In the genomic region with DNA sequence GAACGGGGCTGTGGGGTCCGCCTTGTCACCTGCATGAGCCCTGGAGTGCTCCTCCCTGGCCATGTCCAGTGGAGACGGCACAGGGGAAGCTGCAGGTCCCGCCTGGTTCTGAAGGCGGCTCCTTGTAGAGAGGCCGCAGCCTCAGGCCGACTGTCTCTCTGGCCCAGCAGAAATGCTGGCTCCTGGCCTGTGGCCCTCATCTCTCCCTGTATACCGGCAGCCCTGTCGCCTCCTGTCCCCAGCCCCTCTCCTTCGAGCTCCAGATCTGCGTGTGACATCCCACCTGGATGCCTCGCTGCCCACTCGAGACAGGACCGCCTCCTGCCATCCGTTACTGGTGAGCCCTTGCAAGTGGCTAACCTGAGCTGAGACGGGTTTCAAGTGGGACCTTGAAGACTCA, we compare ENCODE assay signal across 27 cellular contexts.
"Had no signal": no experiment of that assay in that cellular context is flagged by ENCODE, and none has a peak within 500 bp of the region (broad histone marks: within the 10 kb centered on the region; RNA-seq: fewer than 3 reads in every experiment).

No MANE protein-coding gene starts in this region.

- FAIRE-seq: K562, TTC549 had no signal

- DNase-seq: activated B cell treated with CpG ODN at 0.5 μM for 24 hours; activated CD4-positive, alpha-beta T cell treated with anti-CD3 and anti-CD28 coated beads for 1 hour; activated CD4-positive, alpha-beta T cell treated with anti-CD3 and anti-CD28 coated beads, Interleukin-2, amount 10 ng/mL, durations not matched to agents 24 days and 14 days; activated CD4-positive, alpha-beta T cell treated with anti-CD3 and anti-CD28 coated beads, Interleukin-2, amount 50 U/mL, for 48 hours; activated CD8-positive, alpha-beta memory T cell treated with anti-CD3 and anti-CD28 coated beads, Interleukin-2, amount 10 ng/mL, durations not matched to agents 7 days and 5 days; activated effector memory CD4-positive, alpha-beta T cell treated with anti-CD3 and anti-CD28 coated beads, Interleukin-2, amount 50 U/mL, for 16 hours; activated naive CD4-positive, alpha-beta T cell treated with Interleukin-2 at 50 U/mL for 16 hours; activated naive CD8-positive, alpha-beta T cell treated with anti-CD3 and anti-CD28 coated beads, Interleukin-2, amount 50 U/mL, for 24 hours; activated T-cell treated with anti-CD3 and anti-CD28 coated beads, Interleukin-2, amount 50 U/mL, for 4 hours; Karpas-422; MM.1S; NCI-H1105; NCI-H1436; NCI-H1694 treated with DMSO at 0.1 percent for 48 hours; NCI-H2081; NCI-H2171 treated with DMSO at 0.1 percent for 48 hours; NCI-H226; NCI-H526; NCI-H82; SHP77 treated with DMSO at 0.1 percent for 48 hours; T-helper 2 cell; T1000 had no signal

- H3K4me3 ChIP-seq: K562 had no signal

- H3K27ac ChIP-seq: RWPE1 had no signal

- ATAC-seq: activated CD8-positive, alpha-beta memory T cell treated with anti-CD3 and anti-CD28 coated beads, Interleukin-2, amount 10 ng/mL, durations not matched to agents 7 days and 5 days; activated naive CD4-positive, alpha-beta T cell treated with anti-CD3 and anti-CD28 coated beads, Interleukin-2, amount 50 U/mL, for 72 hours; activated naive CD8-positive, alpha-beta T cell treated with anti-CD3 and anti-CD28 coated beads, Interleukin-2, amount 50 U/mL, for 24 hours; activated T-cell treated with anti-CD3 and anti-CD28 coated beads, Interleukin-2, amount 50 U/mL, for 4 hours; K562; Panc1 had no signal
